ENCODE assay signal across 18 cellular contexts in genomic region chr12:130620281-130620680, GRCh38.
"Had no signal": no experiment of that assay in that cellular context is flagged by ENCODE, and none has a peak within 500 bp of the region (broad histone marks: within the 10 kb centered on the region; RNA-seq: fewer than 3 reads in every experiment).

No MANE protein-coding gene starts in this region.

- H3K9me3 ChIP-seq: lower lobe of right lung, prostate gland, suprapubic skin, transverse colon had no signal

- H2AFZ ChIP-seq: parathyroid adenoma had no signal

- H3K36me3 ChIP-seq: lower lobe of right lung, prostate gland, right atrium auricular region, suprapubic skin, transverse colon had no signal

- H3K9ac ChIP-seq: parathyroid adenoma had no signal

- H3K4me1 Mint-ChIP-seq: immature natural killer cell; natural killer cell; stimulated activated memory B cell treated with anti-CD40 and anti-IgM and Interleukin-4, amounts not matched to agents 10 μg/mL and 1 μg/mL and 100 μg/mL, for 72 hours had no signal

- H3K4me3 ChIP-seq: lower lobe of right lung, prostate gland, right atrium auricular region, suprapubic skin, transverse colon had no signal

- H3K27me3 Mint-ChIP-seq: stimulated activated memory B cell treated with anti-CD40 and anti-IgM and Interleukin-4, amounts not matched to agents 10 μg/mL and 1 μg/mL and 100 μg/mL, for 72 hours; stimulated activated naive CD8-positive, alpha-beta T cell treated with anti-CD3 and anti-CD28 coated beads, Interleukin-15, Interleukin-2, amounts not matched to agents 100 ng/mL and 50 ng/mL, for 24 hours had no signal

- H3K36me3 Mint-ChIP-seq: immature natural killer cell; natural killer cell; stimulated activated memory B cell treated with anti-CD40 and anti-IgM and Interleukin-4, amounts not matched to agents 10 μg/mL and 1 μg/mL and 100 μg/mL, for 72 hours had no signal

- H3K9me3 Mint-ChIP-seq: natural killer cell; stimulated activated memory B cell treated with anti-CD40 and anti-IgM and Interleukin-4, amounts not matched to agents 10 μg/mL and 1 μg/mL and 100 μg/mL, for 72 hours; stimulated activated naive CD8-positive, alpha-beta T cell treated with anti-CD3 and anti-CD28 coated beads, Interleukin-15, Interleukin-2, amounts not matched to agents 100 ng/mL and 50 ng/mL, for 24 hours had no signal

- H3K4me3 Mint-ChIP-seq: immature natural killer cell; natural killer cell; stimulated activated memory B cell treated with anti-CD40 and anti-IgM and Interleukin-4, amounts not matched to agents 10 μg/mL and 1 μg/mL and 100 μg/mL, for 72 hours; stimulated activated naive CD8-positive, alpha-beta T cell treated with anti-CD3 and anti-CD28 coated beads, Interleukin-15, Interleukin-2, amounts not matched to agents 100 ng/mL and 50 ng/mL, for 24 hours had no signal

- H3K4me1 ChIP-seq: lower lobe of right lung, prostate gland, right atrium auricular region, suprapubic skin, transverse colon had no signal

- H3K27ac ChIP-seq: lower lobe of right lung, parathyroid adenoma, prostate gland, right atrium auricular region, suprapubic skin, transverse colon had no signal

- H3K27me3 ChIP-seq: right atrium auricular region, suprapubic skin, transverse colon had no signal

- H3K27ac Mint-ChIP-seq: immature natural killer cell; natural killer cell; stimulated activated memory B cell treated with anti-CD40 and anti-IgM and Interleukin-4, amounts not matched to agents 10 μg/mL and 1 μg/mL and 100 μg/mL, for 72 hours; stimulated activated naive CD8-positive, alpha-beta T cell treated with anti-CD3 and anti-CD28 coated beads, Interleukin-15, Interleukin-2, amounts not matched to agents 100 ng/mL and 50 ng/mL, for 24 hours had no signal

- ATAC-seq: left ventricle myocardium superior; lower lobe of right lung; natural killer cell; sciatic nerve; stimulated activated memory B cell treated with anti-CD40 and anti-IgM and Interleukin-4, amounts not matched to agents 10 μg/mL and 1 μg/mL and 100 μg/mL, for 72 hours had no signal

- DNase-seq: central memory CD4-positive, alpha-beta T cell; dermis blood vessel endothelial cell; effector memory CD4-positive, alpha-beta T cell; hypothalamus; immature natural killer cell; left ventricle myocardium superior; lower lobe of right lung; natural killer cell; stimulated activated CD4-positive, alpha-beta T cell treated with anti-CD3 and anti-CD28 coated beads, Interleukin-2, amount 100 ng/mL, for 24 hours; stimulated activated CD4-positive, alpha-beta T cell treated with anti-CD3 and anti-CD28 coated beads, Interleukin-4, amount 100 ng/mL, for 24 hours; transverse colon had no signal
